In genomic region chr11:70397336-70397982, GRCh38 we compare ENCODE assay signal across 8 cellular contexts. TPM values are rescaled to one million over a fixed set of nuclear protein-coding genes. Genes with fewer than 3 reads are reported as not detected.
DNase-seq lines count a peak whose midpoint lies in the region; ATAC-seq and TF ChIP-seq lines count a peak whose summit lies in the region.

No MANE protein-coding gene starts in this region.

- intact Hi-C loops in psoas muscle (cut with DNase I): loop anchor here in 1 of 2 donors (10.0 kb wide), 1 partner anchor 123 kb away; the partner anchor contains the start of gene PPFIA1

- 46 to 53% (median 50%) methylated on average over 18 of the region's 18 CpGs for WGBS in psoas muscle, 3 donors

- DNase-seq in EH (ENCODE audit: low read depth): peak; percentile 41
- no peak for DNase-seq in WERI-Rb-1
- DNase-seq in foreskin keratinocyte: no peak
- no peak for DNase-seq in psoas muscle
- no peak for DNase-seq in NCI-H1436 treated with DMSO at 0.1 percent for 48 hours (lab: John Stamatoyannopoulos, UW)
- DNase-seq in NK-92 (lab: John Stamatoyannopoulos, UW; ENCODE audit: unreplicated experiment): no peak

- H3K4me3 ChIP-seq in HUES6 (ENCODE audit: low read depth, low read length): peak overlapping the region; percentile 86
- peak overlapping the region; percentile 72 for H3K4me3 ChIP-seq in WERI-Rb-1 (ENCODE audit: low read depth, low read length)
- peak overlapping the region; percentile 79 for H3K4me3 ChIP-seq in psoas muscle

- H3K27ac ChIP-seq in HUES6 (ENCODE audit: low read depth, low read length) (peak overlapping the region; percentile 69; the same call in 1 of the 2 replicates), WERI-Rb-1 (peak overlapping the region; percentile 88), foreskin keratinocyte (peak overlapping the region; percentile 80), psoas muscle (peak overlapping the region; percentile 88)

- H3K9ac ChIP-seq in HUES6 (ENCODE audit: low read length): peak overlapping the region; percentile 84

- H3K36me3 ChIP-seq in HUES6 (ENCODE audit: control insufficient read depth, insufficient read depth, low read length): peaks cover 8% of the 10 kb centered on the region
- peaks cover 25% of the 10 kb centered on the region for H3K36me3 ChIP-seq in WERI-Rb-1
- H3K36me3 ChIP-seq in psoas muscle (ENCODE audit: insufficient read depth in 1 of 2, low read depth in 1 of 2): peaks cover 0 to 8% of the 10 kb centered on the region in 2 donors

- no peaks in the 10 kb centered on the region for H3K9me3 ChIP-seq in HUES6 (ENCODE audit: control insufficient read depth, insufficient read depth, low read depth, low read length)
- no peaks in the 10 kb centered on the region for H3K9me3 ChIP-seq in WERI-Rb-1 (ENCODE audit: severe bottlenecking)
- H3K9me3 ChIP-seq in psoas muscle: no peaks in the 10 kb centered on the region

- H3K27me3 ChIP-seq in HUES6 (ENCODE audit: control insufficient read depth, insufficient read depth, low read length) (no peaks in the 10 kb centered on the region), WERI-Rb-1 (ENCODE audit: insufficient read depth, low read depth, severe bottlenecking) (no peaks in the 10 kb centered on the region), foreskin keratinocyte (no peaks in the 10 kb centered on the region), psoas muscle (ENCODE audit: insufficient read depth in 3 of 3, low read length in 2 of 3) (no peaks in the 10 kb centered on the region)

- H3K4me1 ChIP-seq in HUES6 (ENCODE audit: control insufficient read depth, insufficient read depth, low read length): peaks cover 20% of the 10 kb centered on the region
- H3K4me1 ChIP-seq in foreskin keratinocyte: peaks cover 6% of the 10 kb centered on the region
- peaks cover 20% of the 10 kb centered on the region for H3K4me1 ChIP-seq in psoas muscle

- TF ChIP-seq CTCF in WERI-Rb-1 (IDR thresholded peaks at IDR 0.05; ENCODE audit: low read depth, low read length): no peak
- TF ChIP-seq CTCF in foreskin keratinocyte (conservative IDR thresholded peaks at IDR 0.05): no peak
- TF ChIP-seq CTCF in psoas muscle (IDR thresholded peaks at IDR 0.05): no peak

- ATAC-seq in foreskin keratinocyte: peak; percentile 6
- no peak for ATAC-seq in psoas muscle
- ATAC-seq in HG03045 (IDR thresholded peaks at IDR 0.05; ENCODE audit: unreplicated experiment): no peak

RNA-seq across cellular contexts. Expression of gene CTTN, which starts 0.9 kb away (rescaled TPM):
- total RNA-seq in foreskin keratinocyte (256 and 264 TPM in 2 replicates), psoas muscle (100 to 1,000 TPM in 2 of 4 donors, 10 to 100 TPM in 2; 60.0 to 117 (median 91.2) TPM)
- polyA plus RNA-seq in foreskin keratinocyte (134 and 144 TPM in 2 replicates), psoas muscle (10 to 100 TPM; 44.1 to 91.2 (median 88.4) TPM)
